Comparison of ENCODE assay signal across 8 cellular contexts in the genomic region with DNA sequence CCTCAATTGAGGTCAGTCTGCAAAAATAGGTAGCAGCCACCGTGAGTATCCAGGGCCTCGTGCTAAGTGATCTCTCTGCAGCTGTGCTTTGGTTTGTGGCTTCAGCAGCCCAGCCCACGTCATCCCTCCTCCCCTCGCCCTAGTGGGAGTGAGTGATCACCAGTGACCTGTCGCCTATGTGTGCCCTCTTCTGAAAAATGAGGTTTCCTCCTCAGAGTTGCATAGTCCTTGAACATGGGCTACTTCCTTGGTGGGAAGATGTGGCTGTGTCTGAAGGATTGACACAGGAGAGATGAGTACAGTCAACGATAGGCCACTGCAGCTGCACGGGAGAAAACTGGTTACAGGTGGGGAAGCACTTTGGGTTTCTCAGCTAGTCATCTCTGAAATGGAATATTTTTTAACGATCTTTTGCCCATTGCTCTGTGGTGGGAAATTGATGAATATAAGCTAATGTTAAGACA.
DNase-seq lines count a peak whose midpoint lies in the region; FAIRE-seq and TF ChIP-seq lines count a peak whose summit lies in the region.

No MANE protein-coding gene starts in this region.

- POLR2A ChIA-PET in HEK293 (lab: Yijun Ruan, JAX) = no interaction called here

- FAIRE-seq in H54 (lab: Jason Lieb, UNC) = no peak

- H3K4me3 ChIP-seq in HEK293 (ENCODE audit: low read depth, low read length) = no peak overlapping the region

- no peak overlapping the region for H3K27ac ChIP-seq in HEK293 (ENCODE audit: extremely low read depth, low read depth, low read length)

- H3K4me1 ChIP-seq in HEK293 (ENCODE audit: control insufficient read depth, insufficient read depth, low read length) = peaks cover 7% of the 10 kb centered on the region

- CTCF ChIA-PET in HEK293 (lab: Yijun Ruan, JAX) = interaction anchor here (0.5 to 0.8 kb wide), 3 partner anchors 66 to 1986 kb away, joined by 3 read pairs; no protein-coding TSS in a partner anchor

- peak; percentile 33 for DNase-seq in Daoy (ENCODE audit: low read depth)
- DNase-seq in NK-92 (lab: John Stamatoyannopoulos, UW; ENCODE audit: unreplicated experiment) = peak; percentile 20
- DNase-seq in activated gamma-delta T cell treated with anti-CD3 and anti-CD28 coated beads, Interleukin-2, amount 50 U/mL, for 16 hours (ENCODE audit: low read depth) = peak; percentile 73
- peak; percentile 61 for DNase-seq in stimulated activated CD8-positive, alpha-beta memory T cell treated with anti-CD3 and anti-CD28 coated beads, Interleukin-12 subunit alpha, Interleukin-12 subunit beta, amount 100 ng/mL, for 4 hours (ENCODE audit: low read depth)
- no peak for DNase-seq in H54 (ENCODE audit: insufficient read length, low spot score)
- DNase-seq in globus pallidus (ENCODE audit: low spot score) = no peak
- no peak for DNase-seq in NCI-H1417 treated with DMSO at 0.1 percent for 48 hours (lab: John Stamatoyannopoulos, UW)

- H3K36me3 ChIP-seq in HEK293 (ENCODE audit: control insufficient read depth in 2 of 2, insufficient read depth in 1 of 2, low read length in 2 of 2) = peaks cover 0 to 14% of the 10 kb centered on the region in 2 experiments; a peak in 1 of 3 replicates

- H3K9me3 ChIP-seq in HEK293 (ENCODE audit: control insufficient read depth, insufficient read depth, low read depth, low read length) = no peaks in the 10 kb centered on the region

- no peak for TF ChIP-seq POLR2A in H54 (IDR thresholded peaks at IDR 0.05; ENCODE audit: low read depth, low read length)

- TF ChIP-seq CTCF in HEK293 (tag by site-specific recombination; IDR thresholded peaks at IDR 0.05) = no peak

TF ChIP-seq in HEK293, 187 proteins besides CTCF, POLR2A, EP300 and RAD21:
- TF ChIP-seq ZNF426 (tag by site-specific recombination; IDR thresholded peaks at IDR 0.05) = no peak
- TF ChIP-seq ZFP69B (tag by site-specific recombination; IDR thresholded peaks at IDR 0.05) = no peak
- TF ChIP-seq ZNF610 (tag by site-specific recombination; IDR thresholded peaks at IDR 0.05; ENCODE audit: borderline replicate concordance) = no peak
- TF ChIP-seq, protein P1, sequence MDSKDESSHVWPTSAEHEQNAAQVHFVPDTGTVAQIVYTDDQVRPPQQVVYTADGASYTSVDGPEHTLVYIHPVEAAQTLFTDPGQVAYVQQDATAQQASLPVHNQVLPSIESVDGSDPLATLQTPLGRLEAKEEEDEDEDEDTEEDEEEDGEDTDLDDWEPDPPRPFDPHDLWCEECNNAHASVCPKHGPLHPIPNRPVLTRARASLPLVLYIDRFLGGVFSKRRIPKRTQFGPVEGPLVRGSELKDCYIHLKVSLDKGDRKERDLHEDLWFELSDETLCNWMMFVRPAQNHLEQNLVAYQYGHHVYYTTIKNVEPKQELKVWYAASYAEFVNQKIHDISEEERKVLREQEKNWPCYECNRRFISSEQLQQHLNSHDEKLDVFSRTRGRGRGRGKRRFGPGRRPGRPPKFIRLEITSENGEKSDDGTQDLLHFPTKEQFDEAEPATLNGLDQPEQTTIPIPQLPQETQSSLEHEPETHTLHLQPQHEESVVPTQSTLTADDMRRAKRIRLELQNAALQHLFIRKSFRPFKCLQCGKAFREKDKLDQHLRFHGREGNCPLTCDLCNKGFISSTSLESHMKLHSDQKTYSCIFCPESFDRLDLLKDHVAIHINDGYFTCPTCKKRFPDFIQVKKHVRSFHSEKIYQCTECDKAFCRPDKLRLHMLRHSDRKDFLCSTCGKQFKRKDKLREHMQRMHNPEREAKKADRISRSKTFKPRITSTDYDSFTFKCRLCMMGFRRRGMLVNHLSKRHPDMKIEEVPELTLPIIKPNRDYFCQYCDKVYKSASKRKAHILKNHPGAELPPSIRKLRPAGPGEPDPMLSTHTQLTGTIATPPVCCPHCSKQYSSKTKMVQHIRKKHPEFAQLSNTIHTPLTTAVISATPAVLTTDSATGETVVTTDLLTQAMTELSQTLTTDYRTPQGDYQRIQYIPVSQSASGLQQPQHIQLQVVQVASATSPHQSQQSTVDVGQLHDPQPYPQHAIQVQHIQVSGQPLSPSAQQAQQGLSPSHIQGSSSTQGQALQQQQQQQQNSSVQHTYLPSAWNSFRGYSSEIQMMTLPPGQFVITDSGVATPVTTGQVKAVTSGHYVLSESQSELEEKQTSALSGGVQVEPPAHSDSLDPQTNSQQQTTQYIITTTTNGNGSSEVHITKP (tag by site-specific recombination; IDR thresholded peaks at IDR 0.05) = no peak
- TF ChIP-seq, protein P2, sequence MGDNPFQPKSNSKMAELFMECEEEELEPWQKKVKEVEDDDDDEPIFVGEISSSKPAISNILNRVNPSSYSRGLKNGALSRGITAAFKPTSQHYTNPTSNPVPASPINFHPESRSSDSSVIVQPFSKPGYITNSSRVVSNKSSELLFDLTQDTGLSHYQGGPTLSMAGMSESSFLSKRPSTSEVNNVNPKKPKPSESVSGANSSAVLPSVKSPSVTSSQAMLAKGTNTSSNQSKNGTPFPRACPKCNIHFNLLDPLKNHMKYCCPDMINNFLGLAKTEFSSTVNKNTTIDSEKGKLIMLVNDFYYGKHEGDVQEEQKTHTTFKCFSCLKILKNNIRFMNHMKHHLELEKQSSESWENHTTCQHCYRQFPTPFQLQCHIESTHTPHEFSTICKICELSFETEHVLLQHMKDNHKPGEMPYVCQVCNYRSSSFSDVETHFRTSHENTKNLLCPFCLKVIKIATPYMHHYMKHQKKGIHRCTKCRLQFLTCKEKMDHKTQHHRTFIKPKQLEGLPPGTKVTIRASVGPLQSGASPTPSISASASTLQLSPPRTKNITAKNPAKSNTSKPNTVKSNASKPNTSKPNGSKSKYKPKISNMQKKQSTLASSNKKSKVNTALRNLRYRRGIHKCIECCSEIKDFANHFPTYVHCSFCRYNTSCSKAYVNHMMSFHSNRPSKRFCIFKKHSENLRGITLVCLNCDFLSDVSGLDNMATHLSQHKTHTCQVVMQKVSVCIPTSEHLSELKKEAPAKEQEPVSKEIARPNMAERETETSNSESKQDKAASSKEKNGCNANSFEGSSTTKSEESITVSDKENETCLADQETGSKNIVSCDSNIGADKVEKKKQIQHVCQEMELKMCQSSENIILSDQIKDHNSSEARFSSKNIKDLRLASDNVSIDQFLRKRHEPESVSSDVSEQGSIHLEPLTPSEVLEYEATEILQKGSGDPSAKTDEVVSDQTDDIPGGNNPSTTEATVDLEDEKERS (tag by site-specific recombination; IDR thresholded peaks at IDR 0.05) = no peak
- TF ChIP-seq ZNF473 (tag by site-specific recombination; IDR thresholded peaks at IDR 0.05) = no peak
- TF ChIP-seq ZFHX2 (tag by site-specific recombination; conservative IDR thresholded peaks at IDR 0.05) = peak; percentile 49
- no peak for TF ChIP-seq ZNF391 (tag by site-specific recombination; IDR thresholded peaks at IDR 0.05; ENCODE audit: borderline replicate concordance, low read depth)
- TF ChIP-seq EGR2 (tag by site-specific recombination; IDR thresholded peaks at IDR 0.05; ENCODE audit: low read depth) = peak; percentile 71
- no peak for TF ChIP-seq ZNF404 (tag by site-specific recombination; IDR thresholded peaks at IDR 0.05)
- TF ChIP-seq, protein P3, sequence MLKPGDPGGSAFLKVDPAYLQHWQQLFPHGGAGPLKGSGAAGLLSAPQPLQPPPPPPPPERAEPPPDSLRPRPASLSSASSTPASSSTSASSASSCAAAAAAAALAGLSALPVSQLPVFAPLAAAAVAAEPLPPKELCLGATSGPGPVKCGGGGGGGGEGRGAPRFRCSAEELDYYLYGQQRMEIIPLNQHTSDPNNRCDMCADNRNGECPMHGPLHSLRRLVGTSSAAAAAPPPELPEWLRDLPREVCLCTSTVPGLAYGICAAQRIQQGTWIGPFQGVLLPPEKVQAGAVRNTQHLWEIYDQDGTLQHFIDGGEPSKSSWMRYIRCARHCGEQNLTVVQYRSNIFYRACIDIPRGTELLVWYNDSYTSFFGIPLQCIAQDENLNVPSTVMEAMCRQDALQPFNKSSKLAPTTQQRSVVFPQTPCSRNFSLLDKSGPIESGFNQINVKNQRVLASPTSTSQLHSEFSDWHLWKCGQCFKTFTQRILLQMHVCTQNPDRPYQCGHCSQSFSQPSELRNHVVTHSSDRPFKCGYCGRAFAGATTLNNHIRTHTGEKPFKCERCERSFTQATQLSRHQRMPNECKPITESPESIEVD (tag by site-specific recombination; IDR thresholded peaks at IDR 0.05) = no peak
- TF ChIP-seq, protein P4, sequence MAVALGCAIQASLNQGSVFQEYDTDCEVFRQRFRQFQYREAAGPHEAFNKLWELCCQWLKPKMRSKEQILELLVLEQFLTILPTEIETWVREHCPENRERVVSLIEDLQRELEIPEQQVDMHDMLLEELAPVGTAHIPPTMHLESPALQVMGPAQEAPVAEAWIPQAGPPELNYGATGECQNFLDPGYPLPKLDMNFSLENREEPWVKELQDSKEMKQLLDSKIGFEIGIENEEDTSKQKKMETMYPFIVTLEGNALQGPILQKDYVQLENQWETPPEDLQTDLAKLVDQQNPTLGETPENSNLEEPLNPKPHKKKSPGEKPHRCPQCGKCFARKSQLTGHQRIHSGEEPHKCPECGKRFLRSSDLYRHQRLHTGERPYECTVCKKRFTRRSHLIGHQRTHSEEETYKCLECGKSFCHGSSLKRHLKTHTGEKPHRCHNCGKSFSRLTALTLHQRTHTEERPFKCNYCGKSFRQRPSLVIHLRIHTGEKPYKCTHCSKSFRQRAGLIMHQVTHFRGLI (tag by site-specific recombination; IDR thresholded peaks at IDR 0.05) = no peak
- peak; percentile 89 for TF ChIP-seq SCRT2 (tag by site-specific recombination; IDR thresholded peaks at IDR 0.05)
- TF ChIP-seq SCRT1 (tag by site-specific recombination; IDR thresholded peaks at IDR 0.05; ENCODE audit: borderline replicate concordance) = peak; percentile 87; the same call in 1 of the 2 replicates
TF ChIP-seq in HEK293: peak in this region for 4.

Comparison
In these comparisons a context has a peak if more than half of its experiments do, and no peak if none do; other contexts are left out.
1. DNase-seq: peak in Daoy (single experiment), NK-92 (single experiment), activated gamma-delta T cell treated with anti-CD3 and anti-CD28 coated beads, Interleukin-2, amount 50 U/mL, for 16 hours (single experiment) and stimulated activated CD8-positive, alpha-beta memory T cell treated with anti-CD3 and anti-CD28 coated beads, Interleukin-12 subunit alpha, Interleukin-12 subunit beta, amount 100 ng/mL, for 4 hours (single experiment); none in H54 (single experiment), globus pallidus (single experiment) and NCI-H1417 treated with DMSO at 0.1 percent for 48 hours (single experiment).